Comparison of ENCODE assay signal across 25 cellular contexts in genomic region chr16:52456368-52456767, GRCh38.
DNase-seq lines count a peak whose midpoint lies in the region; ATAC-seq and TF ChIP-seq lines count a peak whose summit lies in the region.
"Had no signal": no experiment of that assay in that cellular context is flagged by ENCODE, and none has a peak within 500 bp of the region (broad histone marks: within the 10 kb centered on the region; RNA-seq: fewer than 3 reads in every experiment).

No MANE protein-coding gene starts in this region.

- H3K4me3 ChIP-seq in HUES6 (ENCODE audit: low read depth, low read length) = no peak overlapping the region
- no peak overlapping the region for H3K4me3 ChIP-seq in ectodermal cell (ENCODE audit: insufficient read depth, low read depth, low read length)
- no peak overlapping the region for H3K4me3 ChIP-seq in mesodermal cell (ENCODE audit: extremely low read depth, insufficient read depth, low read length, poor library complexity, severe bottlenecking)
- H3K4me3 ChIP-seq: A549, breast epithelium, heart left ventricle, K562, spleen had no signal

- no peaks in the 10 kb centered on the region for H3K27me3 ChIP-seq in HUES6 (ENCODE audit: control insufficient read depth, insufficient read depth, low read length)
- no peaks in the 10 kb centered on the region for H3K27me3 ChIP-seq in ectodermal cell (ENCODE audit: control insufficient read depth, insufficient read depth, low read length, poor library complexity, severe bottlenecking)
- H3K27me3 ChIP-seq: breast epithelium, heart left ventricle, spleen had no signal

- no peak for ATAC-seq in GM19467 (IDR thresholded peaks at IDR 0.05; ENCODE audit: unreplicated experiment)
- ATAC-seq: A549, heart left ventricle, K562 had no signal

- 25 to 33% methylated on average over 1 to 2 of the region's 3 CpGs for WGBS in ectodermal cell, 2 experiments
- no CpG with 5 or more reads among the region's 3 CpGs for WGBS in mesodermal cell (ENCODE audit: insufficient coverage in 2 of 2), 2 experiments

- TF ChIP-seq CTCF in 22Rv1 (IDR thresholded peaks at IDR 0.05) = no peak

- H3K36me3 ChIP-seq in HUES6 (ENCODE audit: control insufficient read depth, insufficient read depth, low read length) = no peaks in the 10 kb centered on the region
- H3K36me3 ChIP-seq in ectodermal cell (ENCODE audit: control insufficient read depth, insufficient read depth, low read length) = peaks cover 4% of the 10 kb centered on the region
- H3K36me3 ChIP-seq in mesodermal cell (ENCODE audit: control insufficient read depth, insufficient read depth, low read length) = no peaks in the 10 kb centered on the region
- H3K36me3 ChIP-seq: breast epithelium, heart left ventricle, spleen had no signal

- H3K9me3 ChIP-seq in HUES6 (ENCODE audit: control insufficient read depth, insufficient read depth, low read depth, low read length) (no peaks in the 10 kb centered on the region), ectodermal cell (ENCODE audit: control insufficient read depth, low read length) (no peaks in the 10 kb centered on the region), mesodermal cell (ENCODE audit: control insufficient read depth, low read length) (no peaks in the 10 kb centered on the region)
- H3K9me3 ChIP-seq: A549, breast epithelium had no signal

- H3K27ac ChIP-seq in 22Rv1 (0 out of 2 replicates have a peak overlapping the region, but pooled peaks have one; percentile 3), HUES6 (ENCODE audit: low read depth, low read length) (peak overlapping the region; percentile 68), ectodermal cell (ENCODE audit: insufficient read depth, low read depth, low read length, poor library complexity, severe bottlenecking) (peak overlapping the region; percentile 67), mesodermal cell (ENCODE audit: low read depth, low read length, severe bottlenecking) (peak overlapping the region; percentile 94)
- H3K27ac ChIP-seq: A549, breast epithelium, heart left ventricle, HL-60, spleen had no signal

- peaks cover 40% of the 10 kb centered on the region for H3K4me1 ChIP-seq in HUES6 (ENCODE audit: control insufficient read depth, insufficient read depth, low read length)
- peaks cover 11% of the 10 kb centered on the region for H3K4me1 ChIP-seq in ectodermal cell (ENCODE audit: control insufficient read depth, insufficient read depth, low read length)
- peaks cover 9% of the 10 kb centered on the region for H3K4me1 ChIP-seq in mesodermal cell (ENCODE audit: control insufficient read depth, insufficient read depth, low read length, poor library complexity, severe bottlenecking)
- H3K4me1 ChIP-seq: A549, breast epithelium, heart left ventricle, spleen had no signal

- H3K9ac ChIP-seq in HUES6 (ENCODE audit: low read length) = no peak overlapping the region

- no peak for DNase-seq in NCI-H510A treated with DMSO at 0.1 percent for 48 hours (lab: John Stamatoyannopoulos, UW)
- DNase-seq in NCI-H187 treated with DMSO at 0.1 percent for 48 hours (lab: John Stamatoyannopoulos, UW) = no peak
- DNase-seq in activated gamma-delta T cell treated with Interleukin-2 at 50 U/mL for 16 hours = no peak
- DNase-seq: activated CD4-positive, alpha-beta memory T cell treated with anti-CD3 and anti-CD28 coated beads, Interleukin-2, amount 10 ng/mL, durations not matched to agents 7 days and 5 days; activated effector memory CD4-positive, alpha-beta T cell treated with anti-CD3 and anti-CD28 coated beads, Interleukin-2, amount 50 U/mL, for 16 hours; cortex of kidney; DND-41; heart left ventricle; immature natural killer cell; MV-4-11; NCI-H187; NCI-H82; spleen; stimulated activated CD4-positive, alpha-beta T cell treated with anti-CD3 and anti-CD28 coated beads, Interleukin-4, amount 100 ng/mL, for 4 hours; T1000; trophoblast cell had no signal

Comparison
In these comparisons a context has a peak if more than half of its experiments do, and no peak if none do; other contexts are left out.
1. H3K27ac ChIP-seq: peak in every context shown above with its lines; median percentile 94 in mesodermal cell; 68 in HUES6; 67 in ectodermal cell; 3 in 22Rv1.